ENCODE assay signal across 1 cellular context in genomic region chr1:231353086-231353485, GRCh38.
TF ChIP-seq lines count a peak whose summit lies in the region.

No MANE protein-coding gene starts in this region.

TF ChIP-seq in HCT116, 20 proteins besides CTCF, POLR2A, EP300 and RAD21 (continued from another document):
- no peak for TF ChIP-seq CEBPB (IDR thresholded peaks at IDR 0.05; ENCODE audit: low read depth)
- no peak for TF ChIP-seq TCF7L2 (IDR thresholded peaks at IDR 0.05; ENCODE audit: borderline replicate concordance, extremely low read depth, insufficient read depth, insufficient read length)
- TF ChIP-seq SIN3A (IDR thresholded peaks at IDR 0.05; ENCODE audit: low read depth), result no peak
- TF ChIP-seq MAX (IDR thresholded peaks at IDR 0.05), result no peak
- no peak for TF ChIP-seq ZFX (IDR thresholded peaks at IDR 0.05)
- TF ChIP-seq JUND (IDR thresholded peaks at IDR 0.05), result no peak
